ENCODE assay signal across 30 cellular contexts in the genomic region with DNA sequence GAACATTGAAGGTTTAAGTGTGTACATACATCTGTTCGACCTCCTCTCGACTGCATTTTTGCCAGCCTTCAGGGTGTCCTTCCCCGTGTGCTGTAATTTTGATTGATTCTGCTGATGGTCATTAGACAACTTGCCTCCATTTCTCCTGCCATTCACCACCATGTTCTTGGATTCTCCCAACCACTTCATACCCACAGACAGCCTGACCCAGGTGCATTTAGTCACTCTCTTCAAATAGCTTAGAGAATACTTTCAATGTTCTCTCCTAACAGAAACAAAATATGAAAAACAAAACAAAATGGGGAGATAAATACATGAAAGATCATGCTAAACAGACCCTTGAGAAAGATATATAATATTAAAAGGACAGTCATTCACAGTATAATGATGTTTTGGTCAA.
"Had no signal": no experiment of that assay in that cellular context is flagged by ENCODE, and none has a peak within 500 bp of the region (broad histone marks: within the 10 kb centered on the region; RNA-seq: fewer than 3 reads in every experiment).

No MANE protein-coding gene starts in this region.

- ATAC-seq: lower lobe of right lung; natural killer cell; right cardiac atrium; stimulated activated effector memory CD8-positive, alpha-beta T cell treated with anti-CD3 and anti-CD28 coated beads, Interleukin-12 subunit alpha, Interleukin-12 subunit beta, amount 100 ng/mL, for 72 hours; upper lobe of right lung had no signal

- H3K27me3 ChIP-seq: hepatocyte, left lung, neural progenitor cell, neutrophil, ovary, sigmoid colon, spleen, suprapubic skin, tibial artery, upper lobe of right lung had no signal

- H3K4me1 Mint-ChIP-seq: nephron progenitor cell had no signal

- H3K9me3 Mint-ChIP-seq: naive B cell; natural killer cell; nephron progenitor cell; neural progenitor cell; stimulated activated effector memory CD8-positive, alpha-beta T cell treated with anti-CD3 and anti-CD28 coated beads, Interleukin-12 subunit alpha, Interleukin-12 subunit beta, amount 100 ng/mL, for 72 hours; stimulated activated naive CD8-positive, alpha-beta T cell treated with anti-CD3 and anti-CD28 coated beads, Interleukin-15, Interleukin-2, amounts not matched to agents 100 ng/mL and 50 ng/mL, for 24 hours had no signal

- DNase-seq: islet precursor cell; kidney glomerular epithelial cell; left cardiac atrium; left lung; lower lobe of right lung; mammary epithelial cell; mesenchymal stem cell; naive B cell; natural killer cell; nephron progenitor cell; occipital lobe; ovary; retina; right cardiac atrium; sigmoid colon; small intestine; spleen; stimulated activated CD4-positive, alpha-beta T cell treated with anti-CD3 and anti-CD28 coated beads, Interleukin-4, amount 100 ng/mL, for 24 hours; stimulated activated naive CD4-positive, alpha-beta T cell; tibial artery; trophoblast cell; upper lobe of right lung had no signal

- H3K27ac Mint-ChIP-seq: nephron progenitor cell; neural progenitor cell; progenitor cell of endocrine pancreas; stimulated activated effector memory CD8-positive, alpha-beta T cell treated with anti-CD3 and anti-CD28 coated beads, Interleukin-12 subunit alpha, Interleukin-12 subunit beta, amount 100 ng/mL, for 72 hours; stimulated activated naive CD8-positive, alpha-beta T cell treated with anti-CD3 and anti-CD28 coated beads, Interleukin-15, Interleukin-2, amounts not matched to agents 100 ng/mL and 50 ng/mL, for 24 hours had no signal

- H3K36me3 Mint-ChIP-seq: naive B cell, natural killer cell had no signal

- H3K4me3 Mint-ChIP-seq: naive B cell; natural killer cell; nephron progenitor cell; neural progenitor cell; stimulated activated effector memory CD8-positive, alpha-beta T cell treated with anti-CD3 and anti-CD28 coated beads, Interleukin-12 subunit alpha, Interleukin-12 subunit beta, amount 100 ng/mL, for 72 hours; stimulated activated naive CD8-positive, alpha-beta T cell treated with anti-CD3 and anti-CD28 coated beads, Interleukin-15, Interleukin-2, amounts not matched to agents 100 ng/mL and 50 ng/mL, for 24 hours had no signal

- H3K4me3 ChIP-seq: hepatocyte, left lung, lower lobe of right lung, neural progenitor cell, ovary, sigmoid colon, spleen, suprapubic skin, thoracic aorta, tibial artery, upper lobe of right lung had no signal

- H3K9me3 ChIP-seq: left lung, lower lobe of right lung, neutrophil, ovary, sigmoid colon, spleen, suprapubic skin, thoracic aorta, tibial artery, upper lobe of right lung had no signal

- H3K27me3 Mint-ChIP-seq: naive B cell; progenitor cell of endocrine pancreas; stimulated activated naive CD8-positive, alpha-beta T cell treated with anti-CD3 and anti-CD28 coated beads, Interleukin-15, Interleukin-2, amounts not matched to agents 100 ng/mL and 50 ng/mL, for 24 hours had no signal

- H3K27ac ChIP-seq: hepatocyte, left lung, lower lobe of right lung, neural progenitor cell, ovary, sigmoid colon, spleen, suprapubic skin, thoracic aorta, tibial artery, upper lobe of right lung had no signal

- H3K36me3 ChIP-seq: ovary had no signal
